Comparison of ENCODE assay signal across 11 cellular contexts in the genomic region with DNA sequence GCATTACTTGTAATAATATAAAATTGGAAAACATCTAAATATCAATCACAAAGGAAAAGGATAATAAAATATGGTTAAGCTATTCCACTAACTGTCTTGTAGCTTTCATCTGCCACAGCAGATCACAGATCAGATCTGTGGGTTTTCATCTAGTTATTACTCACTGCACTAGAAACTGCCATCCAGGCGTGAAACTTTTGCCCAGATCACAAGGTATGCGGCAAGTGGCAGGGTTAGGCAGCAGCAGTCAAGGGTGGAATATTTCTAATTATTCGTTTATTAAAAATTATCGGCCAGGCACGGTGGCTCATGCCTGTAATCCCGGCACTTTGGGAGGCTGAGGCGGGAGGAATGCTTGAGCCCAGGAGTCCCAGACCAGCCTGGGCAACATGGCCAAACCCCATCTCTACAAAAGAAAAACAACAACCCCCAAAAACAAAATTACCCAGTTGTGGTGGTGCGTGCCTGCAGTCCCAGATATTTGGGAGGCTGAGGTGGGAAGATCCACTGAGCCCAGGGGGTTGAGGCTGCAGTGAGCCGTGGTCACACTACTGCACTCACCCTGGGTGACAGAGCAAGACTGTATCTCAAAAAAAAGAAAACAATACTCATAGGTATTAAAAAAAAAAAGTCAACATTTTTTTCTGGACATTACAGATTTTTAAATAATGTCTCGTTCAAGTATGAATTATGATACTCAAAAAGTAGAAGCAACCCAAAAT. TPM values are rescaled to one million over a fixed set of nuclear protein-coding genes. Genes with fewer than 3 reads are reported as not detected.
DNase-seq lines count a peak whose midpoint lies in the region; ATAC-seq and TF ChIP-seq lines count a peak whose summit lies in the region.
"Had no signal": no experiment of that assay in that cellular context is flagged by ENCODE, and none has a peak within 500 bp of the region (broad histone marks: within the 10 kb centered on the region; RNA-seq: fewer than 3 reads in every experiment).

No MANE protein-coding gene starts in this region.

- H3K9me3 ChIP-seq in MG63 = no peaks in the 10 kb centered on the region
- H3K9me3 ChIP-seq in OCI-LY7 (ENCODE audit: low read length) = no peaks in the 10 kb centered on the region
- H3K9me3 ChIP-seq: colonic mucosa had no signal

- no peak for TF ChIP-seq CTCF in dorsolateral prefrontal cortex (IDR thresholded peaks at IDR 0.05 in 54 of 56, conservative IDR thresholded peaks at IDR 0.05 in 2 of 56; ENCODE audit: low read depth in 1 of 56, partially characterized antibody in 56 of 56)
- TF ChIP-seq CTCF in OCI-LY7 (conservative IDR thresholded peaks at IDR 0.05; ENCODE audit: low read length) = no peak

- H4K20me1 ChIP-seq in OCI-LY7 (ENCODE audit: insufficient read depth, low read length) = no peaks in the 10 kb centered on the region

- POLR2A ChIA-PET in OCI-LY7 (lab: Charles Lee) = interaction anchor here (1.1 kb wide), 1 partner anchor 25 kb away, joined by 3 read pairs; no protein-coding TSS in a partner anchor

- no peak overlapping the region for H3K27ac ChIP-seq in dorsolateral prefrontal cortex
- H3K27ac ChIP-seq in OCI-LY7 (ENCODE audit: low read depth, low read length, poor library complexity, severe bottlenecking) = no peak overlapping the region
- H3K27ac ChIP-seq: colonic mucosa had no signal

- H3K36me3 ChIP-seq in MG63 (no peaks in the 10 kb centered on the region), OCI-LY7 (ENCODE audit: insufficient read depth, low read length) (peaks cover 50% of the 10 kb centered on the region)
- H3K36me3 ChIP-seq: colonic mucosa had no signal

- no peak overlapping the region for H3K4me3 ChIP-seq in MG63
- H3K4me3 ChIP-seq in dorsolateral prefrontal cortex = no peak overlapping the region
- no peak overlapping the region for H3K4me3 ChIP-seq in OCI-LY7 (ENCODE audit: low read depth, low read length, poor library complexity, severe bottlenecking)
- H3K4me3 ChIP-seq: colonic mucosa had no signal

- BruUV-seq in OCI-LY7 (replicated peaks; lab: Mats Ljungman, UMichigan) = no TSS peak

- no peak overlapping the region for H3K4me2 ChIP-seq in OCI-LY7 (ENCODE audit: low read length)

- H3K27me3 ChIP-seq in MG63 = no peaks in the 10 kb centered on the region
- no peaks in the 10 kb centered on the region for H3K27me3 ChIP-seq in dorsolateral prefrontal cortex
- H3K27me3 ChIP-seq: colonic mucosa had no signal

- H3K79me2 ChIP-seq in OCI-LY7 (ENCODE audit: insufficient read depth, low read depth, low read length) = no peaks in the 10 kb centered on the region

- H2AFZ ChIP-seq in OCI-LY7 (ENCODE audit: low read length) = no peak overlapping the region

- intact Hi-C loops in dorsolateral prefrontal cortex (cut with DNase I) (no loop called here), OCI-LY7 (cut with micrococcal nuclease; ENCODE audit: unreplicated experiment) (no loop called here)

- CTCF ChIA-PET in OCI-LY7 (lab: Charles Lee; ENCODE audit: unreplicated experiment) = no interaction called here

- ATAC-seq in HG02588 (IDR thresholded peaks at IDR 0.05; ENCODE audit: unreplicated experiment) (peak; percentile 75), HG03439 (IDR thresholded peaks at IDR 0.05; ENCODE audit: unreplicated experiment) (peak; percentile 92)

- peak; percentile 46 for DNase-seq in activated effector memory CD4-positive, alpha-beta T cell treated with anti-CD3 and anti-CD28 coated beads, Interleukin-2, amount 50 U/mL, for 16 hours
- no peak for DNase-seq in activated effector memory CD4-positive, alpha-beta T cell treated with Interleukin-2 at 50 U/mL for 16 hours
- DNase-seq in MG63 (no peak), dorsolateral prefrontal cortex (no peak), NCI-H82 (lab: John Stamatoyannopoulos, UW) (no peak), OCI-LY7 (ENCODE audit: low spot score) (no peak)
- DNase-seq: colonic mucosa, DMS153, NCI-H69 had no signal

- no peaks in the 10 kb centered on the region for H3K4me1 ChIP-seq in OCI-LY7 (ENCODE audit: insufficient read depth, low read length, poor library complexity, severe bottlenecking)
- H3K4me1 ChIP-seq: colonic mucosa had no signal

- no peaks in the 10 kb centered on the region for H3K9me2 ChIP-seq in OCI-LY7 (ENCODE audit: insufficient read depth, low read length)

RNA-seq across cellular contexts. Expression of a gene that starts 32.1 kb away (rescaled TPM):
- 2.2 and 5.9 TPM in 2 replicates for total RNA-seq in MG63 (2014; rRNA removed; shearing (Covaris generic); ENCODE audit: low replicate concordance)
- total RNA-seq in dorsolateral prefrontal cortex (1 to 10 TPM; 1.1 to 3.4 (median 1.8) TPM), OCI-LY7 (2022) (13.1 and 14.3 TPM in 2 replicates)
- 7.9 and 11.7 TPM in 2 replicates for total RNA-seq in OCI-LY7 (2014; rRNA removed; shearing (Covaris generic))

RNA-seq across cellular contexts. Expression of a gene that starts 55.2 kb away (rescaled TPM):
- total RNA-seq in MG63 (2014; rRNA removed; shearing (Covaris generic); ENCODE audit: low replicate concordance) = 22.9 and 23.6 TPM in 2 replicates
- total RNA-seq in dorsolateral prefrontal cortex (10 to 100 TPM; 11.8 to 29.9 (median 22.5) TPM), OCI-LY7 (2022) (21.6 and 23.0 TPM in 2 replicates)
- total RNA-seq in OCI-LY7 (2014; rRNA removed; shearing (Covaris generic)) = 22.3 and 27.3 TPM in 2 replicates
